ENCODE assay signal across 28 cellular contexts in the genomic region with DNA sequence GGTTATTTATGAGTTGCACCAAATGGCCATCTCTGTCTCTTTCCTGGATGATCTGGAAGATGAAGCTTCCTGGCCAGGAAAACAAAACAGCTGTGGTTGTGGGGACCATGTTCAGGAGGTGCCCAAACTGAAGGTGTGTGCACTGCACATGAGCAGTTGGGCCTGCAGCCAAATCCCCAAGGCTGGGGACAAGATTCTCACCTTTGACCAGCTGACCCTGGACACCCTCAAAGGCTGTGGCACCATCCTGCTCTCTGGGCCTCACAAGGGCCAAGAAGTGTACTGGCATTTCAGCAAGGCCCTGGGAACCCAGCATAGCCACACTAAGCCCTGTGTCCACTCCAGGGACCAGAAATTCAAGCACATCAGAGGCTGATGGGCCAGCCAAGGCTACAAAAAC.
"Had no signal": no experiment of that assay in that cellular context is flagged by ENCODE, and none has a peak within 500 bp of the region (broad histone marks: within the 10 kb centered on the region; RNA-seq: fewer than 3 reads in every experiment).

No MANE protein-coding gene starts in this region.

- H3K27ac ChIP-seq: heart right ventricle, hepatocyte, left lung, pancreas, prostate gland, skin epidermis, stomach, testis, thyroid gland, transverse colon, upper lobe of left lung, vagina had no signal

- ATAC-seq: left lung; mucosa of descending colon; naive thymus-derived CD4-positive, alpha-beta T cell; natural killer cell treated with Interleukin-12 subunit alpha and Interleukin-12 subunit beta and Interleukin-15 and Interleukin-18, amount 100 ng/mL, for 72 hours; pancreas; sciatic nerve; stimulated activated naive B cell treated with anti-CD40 and anti-IgM and Interleukin-4, amounts not matched to agents 10 μg/mL and 1 μg/mL and 100 μg/mL, for 72 hours; stimulated activated naive CD8-positive, alpha-beta T cell treated with anti-CD3 and anti-CD28 coated beads, Interleukin-15, Interleukin-2, amounts not matched to agents 100 U/mL and 50 U/mL, for 24 hours had no signal

- DNase-seq: heart right ventricle; islet precursor cell; midbrain; mucosa of descending colon; naive thymus-derived CD4-positive, alpha-beta T cell; nucleus accumbens; pancreas; posterior cingulate gyrus; retina; stimulated activated CD4-positive, alpha-beta T cell treated with anti-CD3 and anti-CD28 coated beads, Interleukin-12 subunit alpha, Interleukin-12 subunit beta, amount 100 ng/mL, for 4 hours; stimulated activated CD4-positive, alpha-beta T cell treated with anti-CD3 and anti-CD28 coated beads, Interleukin-15, amount 100 ng/mL, for 24 hours; stimulated activated CD4-positive, alpha-beta T cell treated with anti-CD3 and anti-CD28 coated beads, Interleukin-2, amount 100 ng/mL, for 24 hours; stimulated activated CD4-positive, alpha-beta T cell treated with anti-CD3 and anti-CD28 coated beads, Interleukin-4, amount 100 ng/mL, for 1 hour; stimulated activated naive B cell treated with anti-CD40 and anti-IgM and Interleukin-4, amounts not matched to agents 10 μg/mL and 1 μg/mL and 100 μg/mL, for 72 hours; stimulated activated naive CD8-positive, alpha-beta T cell treated with anti-CD3 and anti-CD28 coated beads, Interleukin-15, Interleukin-2, amounts not matched to agents 100 U/mL and 50 U/mL, for 24 hours; stomach; testis; thyroid gland; transverse colon; upper lobe of left lung had no signal

- H3K36me3 ChIP-seq: pancreas, prostate gland, thyroid gland, vagina had no signal

- H3K27me3 ChIP-seq: heart right ventricle, hepatocyte, left lung, pancreas, stomach, testis, thyroid gland, transverse colon, upper lobe of left lung, vagina had no signal

- H3K4me1 ChIP-seq: pancreas, prostate gland, stomach, testis, thyroid gland, transverse colon, upper lobe of left lung, vagina had no signal

- FAIRE-seq: pancreas had no signal

- H3K9me3 ChIP-seq: pancreas, prostate gland, testis, thyroid gland, vagina had no signal

- H3K4me3 ChIP-seq: heart right ventricle, hepatocyte, left lung, lung, mucosa of descending colon, pancreas, prostate gland, skin epidermis, stomach, testis, thyroid gland, transverse colon, upper lobe of left lung, vagina had no signal
